In the genomic region with DNA sequence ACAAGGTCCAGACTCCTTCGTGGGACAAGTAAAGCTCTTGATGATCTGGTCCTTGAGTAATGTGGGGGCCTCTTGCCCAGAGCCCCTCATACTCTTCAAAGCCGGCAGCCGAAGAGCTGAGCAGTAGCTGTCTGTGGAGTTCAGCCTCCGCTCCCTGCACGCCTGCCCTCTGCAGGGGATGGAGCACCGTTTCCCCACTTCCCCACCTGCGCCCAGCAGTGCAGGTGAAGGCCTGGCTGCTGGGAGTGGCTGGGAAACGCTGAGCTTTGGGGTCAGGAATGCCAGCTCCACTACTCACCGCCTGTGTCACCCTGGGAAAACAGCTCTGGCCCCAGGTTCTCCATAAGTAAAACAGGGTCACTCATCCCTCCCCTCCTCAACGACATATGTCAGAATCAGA, we compare ENCODE assay signal across 8 cellular contexts. TPM values are rescaled to one million over a fixed set of nuclear protein-coding genes. Genes with fewer than 3 reads are reported as not detected.
DNase-seq lines count a peak whose midpoint lies in the region; ATAC-seq, FAIRE-seq and TF ChIP-seq lines count a peak whose summit lies in the region.
"Not testable (repeated sequence)": the region's sequence is repeated elsewhere in the genome, so short reads cannot be mapped to it uniquely, and the experiment has no call there.

No MANE protein-coding gene starts in this region.

- peak overlapping the region; percentile 60 for H2AFZ ChIP-seq in osteoblast (ENCODE audit: low read length)

- H3K27me3 ChIP-seq in RWPE2 (ENCODE audit: insufficient read depth, poor library complexity, severe bottlenecking); thoracic aorta (replicated peaks; ENCODE audit: insufficient read depth): not testable (repeated sequence)
- peaks cover 10% of the 10 kb centered on the region for H3K27me3 ChIP-seq in osteoblast (ENCODE audit: insufficient read depth, low read length)

- TSS peak; percentile 89 for BruUV-seq in Calu3 (replicated peaks; lab: Mats Ljungman, UMichigan)

- CTCF ChIA-PET in Calu3 (lab: Charles Lee), result interaction anchor here (1.1 kb wide), 2 partner anchors 17 to 166 kb away, joined by 4 to 8 read pairs; no protein-coding TSS in a partner anchor

- H3K9me3 ChIP-seq in RWPE2 (ENCODE audit: severe bottlenecking); kidney (ENCODE audit: control insufficient read depth in 1 of 2, low read length in 2 of 2); osteoblast (ENCODE audit: low read depth, low read length); thoracic aorta: not testable (repeated sequence)

- not testable (repeated sequence) for H3K27ac ChIP-seq in RWPE2 (ENCODE audit: poor library complexity, severe bottlenecking); osteoblast (ENCODE audit: low read depth, low read length)
- H3K27ac ChIP-seq in kidney (ENCODE audit: low read depth in 2 of 2, low read length in 2 of 2), result peak overlapping the region in 1 of 2 donors; percentile 51
- peak overlapping the region; percentile 63 to 70 for H3K27ac ChIP-seq in thoracic aorta

- H3K4me3 Mint-ChIP-seq in Calu3 (ENCODE audit: low read depth, unreplicated experiment), result peak overlapping the region; percentile 71
- peak overlapping the region; percentile 74 for H3K4me3 Mint-ChIP-seq in activated naive CD8-positive, alpha-beta T cell treated with anti-CD3 and anti-CD28 coated beads, Interleukin-2, amount 50 U/mL, for 24 hours

- H3K27ac Mint-ChIP-seq in Calu3 (ENCODE audit: unreplicated experiment), result peak overlapping the region; percentile 24
- H3K27ac Mint-ChIP-seq in activated naive CD8-positive, alpha-beta T cell treated with anti-CD3 and anti-CD28 coated beads, Interleukin-2, amount 50 U/mL, for 24 hours, result peak overlapping the region; percentile 47

- H3K9me3 Mint-ChIP-seq in Calu3 (ENCODE audit: low read depth, unreplicated experiment); activated naive CD8-positive, alpha-beta T cell treated with anti-CD3 and anti-CD28 coated beads, Interleukin-2, amount 50 U/mL, for 24 hours: not testable (repeated sequence)

- peaks cover 23% of the 10 kb centered on the region for H3K27me3 Mint-ChIP-seq in Calu3 (ENCODE audit: unreplicated experiment)
- not testable (repeated sequence) for H3K27me3 Mint-ChIP-seq in activated naive CD8-positive, alpha-beta T cell treated with anti-CD3 and anti-CD28 coated beads, Interleukin-2, amount 50 U/mL, for 24 hours

- H3K4me2 ChIP-seq in osteoblast (ENCODE audit: insufficient read depth, low read length), result peak overlapping the region; percentile 69

- H4K20me1 ChIP-seq in osteoblast (ENCODE audit: insufficient read depth, low read length), result not testable (repeated sequence)

- intact Hi-C loops in Calu3 (cut with micrococcal nuclease; ENCODE audit: unreplicated experiment); kidney (cut with DNase I): not testable (repeated sequence)

- not testable (repeated sequence) for H3K36me3 Mint-ChIP-seq in Calu3 (ENCODE audit: insufficient read depth, unreplicated experiment); activated naive CD8-positive, alpha-beta T cell treated with anti-CD3 and anti-CD28 coated beads, Interleukin-2, amount 50 U/mL, for 24 hours (ENCODE audit: low read depth)

- ATAC-seq in HG02678 (IDR thresholded peaks at IDR 0.05; ENCODE audit: unreplicated experiment) (peak; percentile 9), RWPE2 (ENCODE audit: low read depth) (peak; percentile 81)
- ATAC-seq in activated naive CD8-positive, alpha-beta T cell treated with anti-CD3 and anti-CD28 coated beads, Interleukin-2, amount 50 U/mL, for 24 hours; thoracic aorta (ENCODE audit: insufficient number of reproducible peaks, low FRiP score, low read depth): not testable (repeated sequence)

- not testable (repeated sequence) for H3K4me1 ChIP-seq in RWPE2 (ENCODE audit: insufficient read depth, poor library complexity, severe bottlenecking); kidney (ENCODE audit: control insufficient read depth in 1 of 2, insufficient read depth in 1 of 2, low read depth in 1 of 2, low read length in 2 of 2); osteoblast (ENCODE audit: insufficient read depth, low read length)
- peaks cover 4 to 19% of the 10 kb centered on the region in 2 donors for H3K4me1 ChIP-seq in thoracic aorta (ENCODE audit: control insufficient read depth in 1 of 2, low read depth in 2 of 2)

- TF ChIP-seq CTCF in Calu3 (IDR thresholded peaks at IDR 0.05; ENCODE audit: unreplicated experiment); RWPE2 (IDR thresholded peaks at IDR 0.05; ENCODE audit: poor library complexity, severe bottlenecking); epithelial cell of esophagus (IDR thresholded peaks at IDR 0.05; ENCODE audit: insufficient read depth, low read depth, low read length, missing control alignments); kidney (IDR thresholded peaks at IDR 0.05; ENCODE audit: borderline replicate concordance, extremely low read depth, insufficient read depth); osteoblast (IDR thresholded peaks at IDR 0.05; ENCODE audit: extremely low read depth, low read depth, low read length); thoracic aorta (IDR thresholded peaks at IDR 0.05): not testable (repeated sequence)

- not testable (repeated sequence) for H3K79me2 ChIP-seq in osteoblast (ENCODE audit: insufficient read depth, low read length)

- peak overlapping the region in 1 of 2 donors; percentile 58 for H3K9ac ChIP-seq in kidney (ENCODE audit: low read length in 2 of 2)

- not testable (repeated sequence) for H3K4me1 Mint-ChIP-seq in Calu3 (ENCODE audit: low read depth, unreplicated experiment)
- peaks cover 12% of the 10 kb centered on the region for H3K4me1 Mint-ChIP-seq in activated naive CD8-positive, alpha-beta T cell treated with anti-CD3 and anti-CD28 coated beads, Interleukin-2, amount 50 U/mL, for 24 hours

- H3K4me3 ChIP-seq in RWPE2 (ENCODE audit: severe bottlenecking) (peak overlapping the region; percentile 31), epithelial cell of esophagus (ENCODE audit: low read length) (peak overlapping the region; percentile 37), kidney (ENCODE audit: low read length in 2 of 2) (peak overlapping the region in 1 of 2 donors; percentile 49), osteoblast (ENCODE audit: insufficient read depth, low read length) (peak overlapping the region; percentile 66), thoracic aorta (peak overlapping the region; percentile 80)

- not testable (repeated sequence) for FAIRE-seq in kidney (lab: Jason Lieb, UNC)

- DNase-seq in Calu3 (peak; percentile 60), epithelial cell of esophagus (ENCODE audit: low read depth) (peak; percentile 67), kidney (peak; percentile 67), osteoblast (ENCODE audit: insufficient read length, low spot score, missing footprints) (peak; percentile 53)
- not testable (repeated sequence) for DNase-seq in RWPE2 (ENCODE audit: low spot score); activated naive CD8-positive, alpha-beta T cell treated with anti-CD3 and anti-CD28 coated beads, Interleukin-2, amount 50 U/mL, for 24 hours; thoracic aorta (ENCODE audit: low spot score)

- H3K36me3 ChIP-seq in RWPE2 (ENCODE audit: low read depth); kidney (ENCODE audit: control insufficient read depth in 1 of 2, insufficient read depth in 2 of 2, low read length in 2 of 2); osteoblast (ENCODE audit: insufficient read depth, low read length); thoracic aorta: not testable (repeated sequence)

RNA-seq across cellular contexts. Expression of a gene that starts 18.2 kb away (rescaled TPM):
- total RNA-seq in Calu3 (2022) (29.0 and 41.9 TPM in 2 replicates), kidney (26.2 TPM), osteoblast (42.7 and 53.6 TPM in 2 replicates), thoracic aorta (10 to 100 TPM; 39.8 to 89.4 TPM)
- polyA plus RNA-seq in kidney (ENCODE audit: insufficient read depth, low read depth, low replicate concordance), result 0.15 TPM

RNA-seq across cellular contexts. Expression of a gene that starts 24.9 kb away (rescaled TPM):
- total RNA-seq in Calu3 (2022), result not detected in 2 replicates
- total RNA-seq in kidney, result 2.7 TPM
- polyA plus RNA-seq in kidney (ENCODE audit: insufficient read depth, low read depth, low replicate concordance), result 1.1 TPM
- total RNA-seq in osteoblast, result 2.2 and 9.4 TPM in 2 replicates
- total RNA-seq in thoracic aorta, result 1 to 10 TPM; 6.9 TPM
